In the genomic region with DNA sequence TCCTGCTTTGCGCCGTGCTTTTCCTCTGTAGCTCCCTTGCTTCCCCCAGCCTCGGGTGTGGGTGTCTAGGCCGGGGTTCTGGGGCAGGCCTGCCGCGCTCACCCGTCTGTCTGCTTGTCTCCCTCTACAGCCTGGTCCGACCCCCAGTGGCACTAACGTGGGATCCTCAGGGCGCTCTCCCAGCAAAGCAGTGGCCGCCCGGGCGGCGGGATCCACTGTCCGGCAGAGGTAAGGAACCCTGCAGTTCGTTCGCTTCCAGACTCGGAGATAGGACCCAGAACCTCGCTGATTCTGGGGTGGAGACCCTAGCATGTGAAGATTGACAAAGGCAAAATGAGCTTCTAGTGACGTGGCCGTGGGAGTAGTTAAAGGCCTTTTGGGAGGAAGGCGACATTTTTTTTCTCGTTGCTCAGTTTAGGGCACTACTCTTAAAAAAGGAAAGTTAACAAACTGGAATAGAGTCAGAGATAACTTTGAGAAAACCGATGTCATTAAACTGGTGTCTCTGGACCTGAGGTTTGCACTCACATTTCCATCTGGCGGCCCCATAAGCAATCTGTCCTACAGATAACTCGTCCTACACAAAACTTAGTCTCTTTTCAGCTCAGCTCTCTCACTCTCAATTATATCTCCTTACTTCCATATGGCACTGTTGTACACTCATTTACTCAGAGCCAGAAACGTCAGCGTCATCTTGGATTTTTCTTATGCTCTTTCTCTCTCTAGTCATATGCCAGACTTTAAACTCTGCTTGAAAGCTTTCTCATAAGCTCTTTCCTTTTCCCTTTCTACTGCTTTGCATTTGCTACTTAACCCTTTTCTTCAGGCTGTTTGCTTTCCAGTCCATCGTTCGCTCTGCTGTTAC, we compare ENCODE assay signal across 1 cellular context.
TF ChIP-seq lines count a peak whose summit lies in the region.

No MANE protein-coding gene starts in this region.

TF ChIP-seq in HCT116, 20 proteins besides CTCF, POLR2A, EP300 and RAD21 (continued from another document):
- TF ChIP-seq POLR2AphosphoS5 (IDR thresholded peaks at IDR 0.05; ENCODE audit: low read depth, low read length): no peak
- TF ChIP-seq, protein P1, sequence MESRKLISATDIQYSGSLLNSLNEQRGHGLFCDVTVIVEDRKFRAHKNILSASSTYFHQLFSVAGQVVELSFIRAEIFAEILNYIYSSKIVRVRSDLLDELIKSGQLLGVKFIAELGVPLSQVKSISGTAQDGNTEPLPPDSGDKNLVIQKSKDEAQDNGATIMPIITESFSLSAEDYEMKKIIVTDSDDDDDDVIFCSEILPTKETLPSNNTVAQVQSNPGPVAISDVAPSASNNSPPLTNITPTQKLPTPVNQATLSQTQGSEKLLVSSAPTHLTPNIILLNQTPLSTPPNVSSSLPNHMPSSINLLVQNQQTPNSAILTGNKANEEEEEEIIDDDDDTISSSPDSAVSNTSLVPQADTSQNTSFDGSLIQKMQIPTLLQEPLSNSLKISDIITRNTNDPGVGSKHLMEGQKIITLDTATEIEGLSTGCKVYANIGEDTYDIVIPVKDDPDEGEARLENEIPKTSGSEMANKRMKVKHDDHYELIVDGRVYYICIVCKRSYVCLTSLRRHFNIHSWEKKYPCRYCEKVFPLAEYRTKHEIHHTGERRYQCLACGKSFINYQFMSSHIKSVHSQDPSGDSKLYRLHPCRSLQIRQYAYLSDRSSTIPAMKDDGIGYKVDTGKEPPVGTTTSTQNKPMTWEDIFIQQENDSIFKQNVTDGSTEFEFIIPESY (IDR thresholded peaks at IDR 0.05; ENCODE audit: extremely low read depth, insufficient replicate concordance, low read length): no peak
- TF ChIP-seq SRF (IDR thresholded peaks at IDR 0.05; ENCODE audit: low read depth): no peak
- TF ChIP-seq, protein P2, sequence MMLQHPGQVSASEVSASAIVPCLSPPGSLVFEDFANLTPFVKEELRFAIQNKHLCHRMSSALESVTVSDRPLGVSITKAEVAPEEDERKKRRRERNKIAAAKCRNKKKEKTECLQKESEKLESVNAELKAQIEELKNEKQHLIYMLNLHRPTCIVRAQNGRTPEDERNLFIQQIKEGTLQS (IDR thresholded peaks at IDR 0.05): no peak
- TF ChIP-seq, protein P3, sequence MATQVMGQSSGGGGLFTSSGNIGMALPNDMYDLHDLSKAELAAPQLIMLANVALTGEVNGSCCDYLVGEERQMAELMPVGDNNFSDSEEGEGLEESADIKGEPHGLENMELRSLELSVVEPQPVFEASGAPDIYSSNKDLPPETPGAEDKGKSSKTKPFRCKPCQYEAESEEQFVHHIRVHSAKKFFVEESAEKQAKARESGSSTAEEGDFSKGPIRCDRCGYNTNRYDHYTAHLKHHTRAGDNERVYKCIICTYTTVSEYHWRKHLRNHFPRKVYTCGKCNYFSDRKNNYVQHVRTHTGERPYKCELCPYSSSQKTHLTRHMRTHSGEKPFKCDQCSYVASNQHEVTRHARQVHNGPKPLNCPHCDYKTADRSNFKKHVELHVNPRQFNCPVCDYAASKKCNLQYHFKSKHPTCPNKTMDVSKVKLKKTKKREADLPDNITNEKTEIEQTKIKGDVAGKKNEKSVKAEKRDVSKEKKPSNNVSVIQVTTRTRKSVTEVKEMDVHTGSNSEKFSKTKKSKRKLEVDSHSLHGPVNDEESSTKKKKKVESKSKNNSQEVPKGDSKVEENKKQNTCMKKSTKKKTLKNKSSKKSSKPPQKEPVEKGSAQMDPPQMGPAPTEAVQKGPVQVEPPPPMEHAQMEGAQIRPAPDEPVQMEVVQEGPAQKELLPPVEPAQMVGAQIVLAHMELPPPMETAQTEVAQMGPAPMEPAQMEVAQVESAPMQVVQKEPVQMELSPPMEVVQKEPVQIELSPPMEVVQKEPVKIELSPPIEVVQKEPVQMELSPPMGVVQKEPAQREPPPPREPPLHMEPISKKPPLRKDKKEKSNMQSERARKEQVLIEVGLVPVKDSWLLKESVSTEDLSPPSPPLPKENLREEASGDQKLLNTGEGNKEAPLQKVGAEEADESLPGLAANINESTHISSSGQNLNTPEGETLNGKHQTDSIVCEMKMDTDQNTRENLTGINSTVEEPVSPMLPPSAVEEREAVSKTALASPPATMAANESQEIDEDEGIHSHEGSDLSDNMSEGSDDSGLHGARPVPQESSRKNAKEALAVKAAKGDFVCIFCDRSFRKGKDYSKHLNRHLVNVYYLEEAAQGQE (IDR thresholded peaks at IDR 0.05; ENCODE audit: low read depth): no peak
- TF ChIP-seq YY1 (IDR thresholded peaks at IDR 0.05; ENCODE audit: extremely low read depth, insufficient replicate concordance, low read depth, low read length): no peak
